ENCODE assay signal across 9 cellular contexts in the genomic region with DNA sequence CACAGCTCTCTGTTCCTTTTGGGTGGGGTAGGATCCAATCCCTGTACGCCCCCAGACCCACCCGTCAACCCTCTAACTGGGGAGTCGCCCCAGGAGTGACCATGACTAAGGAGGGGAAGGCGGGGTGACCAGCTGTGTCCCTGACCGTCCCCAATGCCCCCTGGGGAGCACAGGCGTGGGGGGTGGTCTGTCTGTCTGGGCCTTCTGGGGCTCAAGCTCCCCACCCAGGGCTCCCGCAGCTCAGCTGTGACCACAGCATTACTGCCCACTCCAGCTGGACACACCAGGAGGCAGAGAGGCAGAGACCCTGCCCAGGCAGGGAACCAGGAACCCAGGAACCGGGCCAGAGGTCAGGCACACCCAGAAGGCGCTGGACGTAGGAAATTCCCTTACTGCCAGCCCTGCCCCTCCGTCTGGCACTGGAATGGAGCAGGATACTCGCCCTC. TPM values are rescaled to one million over a fixed set of nuclear protein-coding genes. Genes with fewer than 3 reads are reported as not detected.
DNase-seq lines count a peak whose midpoint lies in the region; ATAC-seq, FAIRE-seq and TF ChIP-seq lines count a peak whose summit lies in the region.
"Had no signal": no experiment of that assay in that cellular context is flagged by ENCODE, and none has a peak within 500 bp of the region (broad histone marks: within the 10 kb centered on the region; RNA-seq: fewer than 3 reads in every experiment).

No MANE protein-coding gene starts in this region.

- no peaks in the 10 kb centered on the region for H3K27me3 ChIP-seq in mucosa of rectum (ENCODE audit: control insufficient read depth in 2 of 2, insufficient read depth in 2 of 2, low read length in 2 of 2)

- H3K36me3 Mint-ChIP-seq in IgD-negative memory B cell (no peaks in the 10 kb centered on the region), chondrocyte (ENCODE audit: low read depth) (no peaks in the 10 kb centered on the region)

- H3K4me1 ChIP-seq in A549 (peaks cover 76% of the 10 kb centered on the region), mucosa of rectum (ENCODE audit: control insufficient read depth in 2 of 2, insufficient read depth in 2 of 2, low read length in 2 of 2) (peaks cover 50 to 61% of the 10 kb centered on the region in 2 donors)

- no peak for TF ChIP-seq RAD21 in A549 (conservative IDR thresholded peaks at IDR 0.05 in 1 of 2, IDR thresholded peaks at IDR 0.05 in 1 of 2)

- H3K27me3 Mint-ChIP-seq in IgD-negative memory B cell, result no peaks in the 10 kb centered on the region
- no peaks in the 10 kb centered on the region for H3K27me3 Mint-ChIP-seq in chondrocyte (ENCODE audit: low read depth)

- H3K36me3 ChIP-seq in mucosa of rectum (ENCODE audit: control insufficient read depth in 2 of 2, insufficient read depth in 2 of 2, low read length in 2 of 2), result peaks cover 0 to 2% of the 10 kb centered on the region in 2 donors

- H3K9me3 Mint-ChIP-seq in IgD-negative memory B cell (no peaks in the 10 kb centered on the region), chondrocyte (ENCODE audit: low read depth) (no peaks in the 10 kb centered on the region)

- H3K9me3 ChIP-seq in A549 (no peaks in the 10 kb centered on the region), mucosa of rectum (ENCODE audit: control insufficient read depth in 2 of 2, low read length in 2 of 2) (no peaks in the 10 kb centered on the region)

- no peak for TF ChIP-seq POLR2A in A549 (IDR thresholded peaks at IDR 0.05; ENCODE audit: low read length)

- WGBS in A549 (ENCODE audit: missing lambda C conversion rate), result 0% methylated on average over 6 of the region's 12 CpGs

- peak overlapping the region; percentile 88 to 96 for H3K9ac ChIP-seq in mucosa of rectum (ENCODE audit: low read depth in 1 of 2, low read length in 2 of 2)

- H3K27ac ChIP-seq in A549 (peak overlapping the region; percentile 98), mucosa of rectum (ENCODE audit: low read depth in 2 of 2, low read length in 2 of 2) (peak overlapping the region; percentile 92)

- no peak for TF ChIP-seq CTCF in A549 (IDR thresholded peaks at IDR 0.05)
- TF ChIP-seq CTCF in chondrocyte (IDR thresholded peaks at IDR 0.05), result no peak

- H3K4me3 ChIP-seq in A549 (peak overlapping the region; percentile 99), mucosa of rectum (ENCODE audit: low read length in 2 of 2) (peak overlapping the region; percentile 81 to 88)

- H3K27ac Mint-ChIP-seq in IgD-negative memory B cell (peak overlapping the region in 1 of 3 donors; percentile 75), chondrocyte (ENCODE audit: unreplicated experiment) (peak overlapping the region; percentile 54)

- CTCF ChIA-PET in A549 (lab: Yijun Ruan, JAX), result interaction anchor here (0.8 to 13.1 kb wide), 7 partner anchors 9 to 613 kb away, joined by 3 to 143 read pairs (median 4); partner anchors contain the start of gene ADSS1

- DNase-seq in A549 (ENCODE audit: low read depth in 1 of 2, low spot score in 1 of 2) (no peak), chondrocyte (ENCODE audit: low spot score) (no peak), NCI-H2029 (lab: John Stamatoyannopoulos, UW) (no peak)
- DNase-seq: stimulated activated CD4-positive, alpha-beta T cell treated with anti-CD3 and anti-CD28 coated beads, Interleukin-12 subunit alpha, Interleukin-12 subunit beta, amount 100 ng/mL, for 4 hours had no signal

- peak overlapping the region; percentile 86 for H3K4me2 ChIP-seq in A549

- ATAC-seq in A549 (no peak), HG02884 (IDR thresholded peaks at IDR 0.05; ENCODE audit: unreplicated experiment) (no peak), GM18511 (IDR thresholded peaks at IDR 0.05; ENCODE audit: unreplicated experiment) (no peak), GM21528 (IDR thresholded peaks at IDR 0.05; ENCODE audit: low FRiP score, unreplicated experiment) (no peak)

- peak overlapping the region; percentile 75 to 90 (median 82) for H3K4me3 Mint-ChIP-seq in IgD-negative memory B cell
- H3K4me3 Mint-ChIP-seq in chondrocyte (ENCODE audit: unreplicated experiment), result peak overlapping the region; percentile 77

- TF ChIP-seq EP300 in A549 (IDR thresholded peaks at IDR 0.05), result no peak

- H3K4me1 Mint-ChIP-seq in IgD-negative memory B cell (peaks cover 8 to 33% (median 22%) of the 10 kb centered on the region in 3 donors), chondrocyte (ENCODE audit: low read depth) (peaks cover 54% of the 10 kb centered on the region)

- POLR2A ChIA-PET in A549 (lab: Yijun Ruan, JAX), result no interaction called here

- no peak for FAIRE-seq in A549 (lab: Jason Lieb, UNC)

TF ChIP-seq in A549, 52 proteins besides CTCF, POLR2A, EP300 and RAD21:
- TF ChIP-seq RFX5 (IDR thresholded peaks at IDR 0.05) (no peak), ZSCAN20 (CRISPR knock-in tag; IDR thresholded peaks at IDR 0.05) (no peak), SMC3 (IDR thresholded peaks at IDR 0.05) (no peak), CBX2 (IDR thresholded peaks at IDR 0.05; ENCODE audit: borderline replicate concordance, low read depth) (no peak), SREBF2 (IDR thresholded peaks at IDR 0.05) (no peak), ZFP36 (IDR thresholded peaks at IDR 0.05; ENCODE audit: borderline replicate concordance, partially characterized antibody) (no peak), HOXB13 (CRISPR knock-in tag; IDR thresholded peaks at IDR 0.05; ENCODE audit: low read depth) (no peak), POLR2AphosphoS2 (conservative IDR thresholded peaks at IDR 0.05; ENCODE audit: low read length) (no peak), MYC (IDR thresholded peaks at IDR 0.05; ENCODE audit: borderline replicate concordance, low read length) (no peak), NR3C1 (IDR thresholded peaks at IDR 0.05) (no peak), GATA3 (IDR thresholded peaks at IDR 0.05; ENCODE audit: borderline replicate concordance) (no peak), TFCP2L1 (CRISPR knock-in tag; IDR thresholded peaks at IDR 0.05) (no peak), FOSB (CRISPR knock-in tag; IDR thresholded peaks at IDR 0.05) (no peak), PBX3 (IDR thresholded peaks at IDR 0.05) (no peak)
- TF ChIP-seq, protein P1, sequence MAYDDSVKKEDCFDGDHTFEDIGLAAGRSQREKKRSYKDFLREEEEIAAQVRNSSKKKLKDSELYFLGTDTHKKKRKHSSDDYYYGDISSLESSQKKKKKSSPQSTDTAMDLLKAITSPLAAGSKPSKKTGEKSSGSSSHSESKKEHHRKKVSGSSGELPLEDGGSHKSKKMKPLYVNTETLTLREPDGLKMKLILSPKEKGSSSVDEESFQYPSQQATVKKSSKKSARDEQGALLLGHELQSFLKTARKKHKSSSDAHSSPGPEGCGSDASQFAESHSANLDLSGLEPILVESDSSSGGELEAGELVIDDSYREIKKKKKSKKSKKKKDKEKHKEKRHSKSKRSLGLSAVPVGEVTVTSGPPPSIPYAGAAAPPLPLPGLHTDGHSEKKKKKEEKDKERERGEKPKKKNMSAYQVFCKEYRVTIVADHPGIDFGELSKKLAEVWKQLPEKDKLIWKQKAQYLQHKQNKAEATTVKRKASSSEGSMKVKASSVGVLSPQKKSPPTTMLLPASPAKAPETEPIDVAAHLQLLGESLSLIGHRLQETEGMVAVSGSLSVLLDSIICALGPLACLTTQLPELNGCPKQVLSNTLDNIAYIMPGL (CRISPR knock-in tag; IDR thresholded peaks at IDR 0.05; ENCODE audit: borderline replicate concordance), result no peak
- TF ChIP-seq, protein P2, sequence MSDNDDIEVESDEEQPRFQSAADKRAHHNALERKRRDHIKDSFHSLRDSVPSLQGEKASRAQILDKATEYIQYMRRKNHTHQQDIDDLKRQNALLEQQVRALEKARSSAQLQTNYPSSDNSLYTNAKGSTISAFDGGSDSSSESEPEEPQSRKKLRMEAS (IDR thresholded peaks at IDR 0.05), result no peak
- TF ChIP-seq, protein P3, sequence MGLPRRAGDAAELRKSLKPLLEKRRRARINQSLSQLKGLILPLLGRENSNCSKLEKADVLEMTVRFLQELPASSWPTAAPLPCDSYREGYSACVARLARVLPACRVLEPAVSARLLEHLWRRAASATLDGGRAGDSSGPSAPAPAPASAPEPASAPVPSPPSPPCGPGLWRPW (IDR thresholded peaks at IDR 0.05), result no peak
- TF ChIP-seq, protein P4, sequence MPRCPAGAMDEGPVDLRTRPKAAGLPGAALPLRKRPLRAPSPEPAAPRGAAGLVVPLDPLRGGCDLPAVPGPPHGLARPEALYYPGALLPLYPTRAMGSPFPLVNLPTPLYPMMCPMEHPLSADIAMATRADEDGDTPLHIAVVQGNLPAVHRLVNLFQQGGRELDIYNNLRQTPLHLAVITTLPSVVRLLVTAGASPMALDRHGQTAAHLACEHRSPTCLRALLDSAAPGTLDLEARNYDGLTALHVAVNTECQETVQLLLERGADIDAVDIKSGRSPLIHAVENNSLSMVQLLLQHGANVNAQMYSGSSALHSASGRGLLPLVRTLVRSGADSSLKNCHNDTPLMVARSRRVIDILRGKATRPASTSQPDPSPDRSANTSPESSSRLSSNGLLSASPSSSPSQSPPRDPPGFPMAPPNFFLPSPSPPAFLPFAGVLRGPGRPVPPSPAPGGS (IDR thresholded peaks at IDR 0.05), result no peak

RNA-seq across cellular contexts. Expression of gene INF2, which starts 0.9 kb away (rescaled TPM):
- 23.6 and 24.7 TPM in 2 replicates for polyA plus RNA-seq in A549 (2011; rRNA removed)
- 68.4 and 94.0 TPM in 2 replicates for polyA plus RNA-seq in A549 (2012; cell fraction: cytosol; rRNA removed)
- 224 and 375 TPM in 2 replicates for polyA plus RNA-seq in A549 (2012; cell fraction: nucleus; rRNA removed)
- polyA plus RNA-seq in A549 (2017; fragmentation: RNase III; extraction: RNeasy Plus Mini Kit Qiagen cat#74134 plus additional on column Dnase treatment), result 71.2 to 76.6 TPM (median 72.0 TPM) in 3 replicates
- polyA minus RNA-seq in A549 (2011; rRNA and poly(A)+ RNA removed), result 19.6 and 27.7 TPM in 2 replicates
- 10.8 TPM for polyA plus RNA-seq in IgD-negative memory B cell
- total RNA-seq in chondrocyte, result 117 to 152 TPM (median 121 TPM) in 3 replicates

RNA-seq across cellular contexts. Expression of gene ADSS1, which starts 33.7 kb away (rescaled TPM):
- 8.8 and 10.1 TPM in 2 replicates for polyA plus RNA-seq in A549 (2011; rRNA removed)
- 6.0 and 6.2 TPM in 2 replicates for polyA plus RNA-seq in A549 (2012; cell fraction: cytosol; rRNA removed)
- polyA plus RNA-seq in A549 (2012; cell fraction: nucleus; rRNA removed), result 17.9 and 19.6 TPM in 2 replicates
- 6.2 to 8.3 TPM (median 7.4 TPM) in 3 replicates for polyA plus RNA-seq in A549 (2017; fragmentation: RNase III; extraction: RNeasy Plus Mini Kit Qiagen cat#74134 plus additional on column Dnase treatment)
- 6.5 and 9.5 TPM in 2 replicates for polyA minus RNA-seq in A549 (2011; rRNA and poly(A)+ RNA removed)
- polyA plus RNA-seq in IgD-negative memory B cell, result not detected
- 7.1 to 9.9 TPM (median 7.9 TPM) in 3 replicates for total RNA-seq in chondrocyte
